ENCODE assay signal across 16 cellular contexts in genomic region chr16:12344577-12345343, GRCh38.
"Had no signal": no experiment of that assay in that cellular context is flagged by ENCODE, and none has a peak within 500 bp of the region (broad histone marks: within the 10 kb centered on the region; RNA-seq: fewer than 3 reads in every experiment).

No MANE protein-coding gene starts in this region.

- H3K4me3 Mint-ChIP-seq: activated CD8-positive, alpha-beta T cell treated with anti-CD3 and anti-CD28 coated beads, Interleukin-2, amount 10 ng/mL, durations not matched to agents 7 days and 5 days; activated naive CD8-positive, alpha-beta T cell treated with anti-CD3 and anti-CD28 coated beads for 36 hours; activated T-cell treated with anti-CD3 and anti-CD28 coated beads, Interleukin-2, amount 50 U/mL, for 72 hours; naive thymus-derived CD8-positive, alpha-beta T cell; stimulated activated naive B cell treated with anti-CD40 and anti-IgM and Interleukin-4, amounts not matched to agents 10 μg/mL and 1 μg/mL and 100 μg/mL, for 72 hours; WTC11 had no signal

- H3K36me3 Mint-ChIP-seq: WTC11 had no signal

- H3K4me3 ChIP-seq: gastroesophageal sphincter, mucosa of descending colon, thyroid gland had no signal

- DNase-seq: activated CD4-positive, alpha-beta T cell treated with anti-CD3 and anti-CD28 coated beads for 48 hours; activated CD8-positive, alpha-beta memory T cell treated with anti-CD3 and anti-CD28 coated beads, Interleukin-2, amount 50 U/mL, for 48 hours; activated CD8-positive, alpha-beta T cell treated with anti-CD3 and anti-CD28 coated beads, Interleukin-2, amount 10 ng/mL, durations not matched to agents 7 days and 5 days; activated gamma-delta T cell treated with Interleukin-2 at 50 U/mL for 16 hours; activated naive CD8-positive, alpha-beta T cell treated with anti-CD3 and anti-CD28 coated beads for 36 hours; activated T-cell treated with anti-CD3 and anti-CD28 coated beads, Interleukin-2, amount 50 U/mL, for 72 hours; brain microvascular endothelial cell; mammary epithelial cell; mucosa of descending colon; naive thymus-derived CD8-positive, alpha-beta T cell; stimulated activated CD4-positive, alpha-beta T cell treated with anti-CD3 and anti-CD28 coated beads, Interleukin-12 subunit alpha, Interleukin-12 subunit beta, amount 100 ng/mL, for 4 hours; stimulated activated naive B cell treated with anti-CD40 and anti-IgM and Interleukin-4, amounts not matched to agents 10 μg/mL and 1 μg/mL and 100 μg/mL, for 72 hours; T-helper 2 cell; thyroid gland had no signal

- H3K4me1 Mint-ChIP-seq: activated naive CD8-positive, alpha-beta T cell treated with anti-CD3 and anti-CD28 coated beads for 36 hours had no signal

- ATAC-seq: activated CD8-positive, alpha-beta T cell treated with anti-CD3 and anti-CD28 coated beads, Interleukin-2, amount 10 ng/mL, durations not matched to agents 7 days and 5 days; activated T-cell treated with anti-CD3 and anti-CD28 coated beads, Interleukin-2, amount 50 U/mL, for 72 hours; gastroesophageal sphincter; mucosa of descending colon; naive thymus-derived CD8-positive, alpha-beta T cell; stimulated activated naive B cell treated with anti-CD40 and anti-IgM and Interleukin-4, amounts not matched to agents 10 μg/mL and 1 μg/mL and 100 μg/mL, for 72 hours; WTC11 had no signal

- H3K27me3 Mint-ChIP-seq: activated naive CD8-positive, alpha-beta T cell treated with anti-CD3 and anti-CD28 coated beads for 36 hours; naive thymus-derived CD8-positive, alpha-beta T cell; stimulated activated naive B cell treated with anti-CD40 and anti-IgM and Interleukin-4, amounts not matched to agents 10 μg/mL and 1 μg/mL and 100 μg/mL, for 72 hours had no signal

- H3K9me3 Mint-ChIP-seq: activated naive CD8-positive, alpha-beta T cell treated with anti-CD3 and anti-CD28 coated beads for 36 hours; naive thymus-derived CD8-positive, alpha-beta T cell; stimulated activated naive B cell treated with anti-CD40 and anti-IgM and Interleukin-4, amounts not matched to agents 10 μg/mL and 1 μg/mL and 100 μg/mL, for 72 hours; WTC11 had no signal

- H3K27ac Mint-ChIP-seq: activated CD8-positive, alpha-beta T cell treated with anti-CD3 and anti-CD28 coated beads, Interleukin-2, amount 10 ng/mL, durations not matched to agents 7 days and 5 days; activated naive CD8-positive, alpha-beta T cell treated with anti-CD3 and anti-CD28 coated beads for 36 hours; activated T-cell treated with anti-CD3 and anti-CD28 coated beads, Interleukin-2, amount 50 U/mL, for 72 hours; naive thymus-derived CD8-positive, alpha-beta T cell; stimulated activated naive B cell treated with anti-CD40 and anti-IgM and Interleukin-4, amounts not matched to agents 10 μg/mL and 1 μg/mL and 100 μg/mL, for 72 hours; WTC11 had no signal
